ENCODE assay signal across 20 cellular contexts in genomic region chr4:30789219-30789671, GRCh38.
DNase-seq lines count a peak whose midpoint lies in the region; ATAC-seq and TF ChIP-seq lines count a peak whose summit lies in the region.
"Had no signal": no experiment of that assay in that cellular context is flagged by ENCODE, and none has a peak within 500 bp of the region (broad histone marks: within the 10 kb centered on the region; RNA-seq: fewer than 3 reads in every experiment).

No MANE protein-coding gene starts in this region.

- H3K36me3 Mint-ChIP-seq in MCF 10A (ENCODE audit: insufficient read depth, unreplicated experiment) (no peaks in the 10 kb centered on the region), endodermal cell (ENCODE audit: low read depth) (no peaks in the 10 kb centered on the region)
- no peaks in the 10 kb centered on the region for H3K36me3 Mint-ChIP-seq in activated naive CD4-positive, alpha-beta T cell treated with anti-CD3 and anti-CD28 coated beads, Interleukin-2, amount 10 ng/mL, durations not matched to agents 7 days and 5 days
- H3K36me3 Mint-ChIP-seq: activated naive CD8-positive, alpha-beta T cell; CD8-positive, alpha-beta T cell; IgD-negative memory B cell had no signal

- CTCF ChIA-PET in mammary epithelial cell (lab: Charles Lee; ENCODE audit: low non-redundant PET): no interaction called here
- CTCF ChIA-PET in MCF 10A (lab: Yijun Ruan, JAX): no interaction called here
- CTCF ChIA-PET in activated naive CD4-positive, alpha-beta T cell treated with anti-CD3 and anti-CD28 coated beads, Interleukin-2, amount 10 ng/mL, durations not matched to agents 7 days and 5 days (lab: Charles Lee): no interaction called here

- H3K4me3 Mint-ChIP-seq in MCF 10A (ENCODE audit: unreplicated experiment) (no peak overlapping the region), endodermal cell (no peak overlapping the region)
- no peak overlapping the region for H3K4me3 Mint-ChIP-seq in activated naive CD4-positive, alpha-beta T cell treated with anti-CD3 and anti-CD28 coated beads, Interleukin-2, amount 10 ng/mL, durations not matched to agents 7 days and 5 days
- H3K4me3 Mint-ChIP-seq: activated naive CD8-positive, alpha-beta T cell; CD8-positive, alpha-beta T cell; IgD-negative memory B cell; neural crest cell had no signal

- H3K9me3 ChIP-seq in mammary epithelial cell (replicated peaks; ENCODE audit: insufficient read depth, low read length) (no peaks in the 10 kb centered on the region), endodermal cell (ENCODE audit: control insufficient read depth, low read length) (no peaks in the 10 kb centered on the region)
- H3K9me3 ChIP-seq: A549, sigmoid colon had no signal

- H3K9ac ChIP-seq in mammary epithelial cell (ENCODE audit: insufficient read depth, low read length): no peak overlapping the region
- H3K9ac ChIP-seq in endodermal cell (ENCODE audit: extremely low read depth, low read length, poor library complexity, severe bottlenecking): no peak overlapping the region

- H3K4me3 ChIP-seq in mammary epithelial cell (replicated peaks in 1 of 3; ENCODE audit: insufficient read depth in 1 of 3, low read depth in 2 of 3, low read length in 3 of 3): no peak overlapping the region
- H3K4me3 ChIP-seq in endodermal cell (ENCODE audit: low read length): no peak overlapping the region
- H3K4me3 ChIP-seq: A549, lung, sigmoid colon had no signal

- H3K9me3 Mint-ChIP-seq in MCF 10A (ENCODE audit: unreplicated experiment) (no peaks in the 10 kb centered on the region), endodermal cell (no peaks in the 10 kb centered on the region)
- H3K9me3 Mint-ChIP-seq in activated naive CD4-positive, alpha-beta T cell treated with anti-CD3 and anti-CD28 coated beads, Interleukin-2, amount 10 ng/mL, durations not matched to agents 7 days and 5 days: no peaks in the 10 kb centered on the region
- H3K9me3 Mint-ChIP-seq: neural crest cell had no signal

- H3K79me2 ChIP-seq in mammary epithelial cell (ENCODE audit: insufficient read depth, low read length): no peaks in the 10 kb centered on the region

- H3K27me3 Mint-ChIP-seq in MCF 10A (ENCODE audit: insufficient read depth, unreplicated experiment): no peaks in the 10 kb centered on the region
- H3K27me3 Mint-ChIP-seq in endodermal cell (ENCODE audit: insufficient read depth): no peaks in the 10 kb centered on the region
- no peaks in the 10 kb centered on the region for H3K27me3 Mint-ChIP-seq in activated naive CD4-positive, alpha-beta T cell treated with anti-CD3 and anti-CD28 coated beads, Interleukin-2, amount 10 ng/mL, durations not matched to agents 7 days and 5 days
- H3K27me3 Mint-ChIP-seq: activated naive CD8-positive, alpha-beta T cell; IgD-negative memory B cell had no signal

- dilution Hi-C loops in mammary epithelial cell (cut with HindIII; ENCODE audit: low sequenced_read_pairs): no loop called here

- H3K27ac Mint-ChIP-seq in MCF 10A (ENCODE audit: low read depth, unreplicated experiment) (no peak overlapping the region), endodermal cell (peak overlapping the region; percentile 56)
- H3K27ac Mint-ChIP-seq in activated naive CD4-positive, alpha-beta T cell treated with anti-CD3 and anti-CD28 coated beads, Interleukin-2, amount 10 ng/mL, durations not matched to agents 7 days and 5 days: no peak overlapping the region
- H3K27ac Mint-ChIP-seq: activated naive CD8-positive, alpha-beta T cell; CD8-positive, alpha-beta T cell; IgD-negative memory B cell had no signal

- H4K20me1 ChIP-seq in mammary epithelial cell (ENCODE audit: insufficient read depth, low read length): no peaks in the 10 kb centered on the region

- H3K4me1 ChIP-seq in mammary epithelial cell (ENCODE audit: insufficient read depth, low read length) (no peaks in the 10 kb centered on the region), endodermal cell (ENCODE audit: control insufficient read depth, insufficient read depth, low read length) (peaks cover 10% of the 10 kb centered on the region)
- H3K4me1 ChIP-seq: A549 had no signal

- DNase-seq in mammary epithelial cell (no peak), MCF 10A (ENCODE audit: unreplicated experiment) (no peak), endodermal cell (no peak), mucosa of gallbladder (ENCODE audit: low spot score) (peak; percentile 45), NCI-H2227 treated with DMSO at 0.1 percent for 48 hours (lab: John Stamatoyannopoulos, UW) (no peak), NCI-H82 (lab: John Stamatoyannopoulos, UW) (no peak)
- DNase-seq in activated naive CD4-positive, alpha-beta T cell treated with anti-CD3 and anti-CD28 coated beads, Interleukin-2, amount 10 ng/mL, durations not matched to agents 7 days and 5 days: no peak
- DNase-seq: activated CD8-positive, alpha-beta memory T cell treated with anti-CD3 and anti-CD28 coated beads, Interleukin-2, amount 50 U/mL, for 4 hours; CD8-positive, alpha-beta T cell; central memory CD4-positive, alpha-beta T cell; GDM1; NCI-H1092 treated with DMSO at 0.1 percent for 48 hours; sigmoid colon; stimulated activated CD4-positive, alpha-beta T cell treated with anti-CD3 and anti-CD28 coated beads, Interleukin-4, amount 100 ng/mL, for 4 hours had no signal

- POLR2A ChIA-PET in MCF 10A (lab: Yijun Ruan, JAX): no interaction called here

- H3K4me1 Mint-ChIP-seq in MCF 10A (ENCODE audit: insufficient read depth, unreplicated experiment): no peaks in the 10 kb centered on the region
- H3K4me1 Mint-ChIP-seq in endodermal cell: peaks cover 39% of the 10 kb centered on the region
- H3K4me1 Mint-ChIP-seq in activated naive CD4-positive, alpha-beta T cell treated with anti-CD3 and anti-CD28 coated beads, Interleukin-2, amount 10 ng/mL, durations not matched to agents 7 days and 5 days: no peaks in the 10 kb centered on the region
- H3K4me1 Mint-ChIP-seq: IgD-negative memory B cell had no signal

- intact Hi-C loops in mammary epithelial cell (cut with micrococcal nuclease): no loop called here
- intact Hi-C loops in MCF 10A (cut with micrococcal nuclease): no loop called here

- ATAC-seq in HG03342 (IDR thresholded peaks at IDR 0.05; ENCODE audit: unreplicated experiment): no peak
- ATAC-seq: A549; CD8-positive, alpha-beta T cell had no signal

- H2AFZ ChIP-seq in mammary epithelial cell (ENCODE audit: low read depth, low read length): peak overlapping the region; percentile 7

- H3K27ac ChIP-seq in mammary epithelial cell (ENCODE audit: insufficient read depth, low read depth, low read length): no peak overlapping the region
- H3K27ac ChIP-seq in endodermal cell (ENCODE audit: low read depth, low read length): peak overlapping the region; percentile 49
- H3K27ac ChIP-seq: A549, sigmoid colon had no signal

- no TSS peak for BruUV-seq in mammary epithelial cell (replicated peaks; lab: Mats Ljungman, UMichigan)
- BruUV-seq in MCF 10A (replicated peaks; lab: Mats Ljungman, UMichigan): no TSS peak

- H3K36me3 ChIP-seq in mammary epithelial cell (ENCODE audit: insufficient read depth, low read length): no peaks in the 10 kb centered on the region
- H3K36me3 ChIP-seq in endodermal cell (ENCODE audit: control insufficient read depth, insufficient read depth, low read length): no peaks in the 10 kb centered on the region
- H3K36me3 ChIP-seq: sigmoid colon had no signal

- in situ Hi-C loops in mammary epithelial cell (cut with MboI; ENCODE audit: low sequenced_read_pairs in 2 of 2): no loop called here

- H3K27me3 ChIP-seq in mammary epithelial cell (ENCODE audit: insufficient read depth, low read length): no peaks in the 10 kb centered on the region
- no peaks in the 10 kb centered on the region for H3K27me3 ChIP-seq in endodermal cell (ENCODE audit: control insufficient read depth, insufficient read depth, low read length, poor library complexity, severe bottlenecking)
- H3K27me3 ChIP-seq: sigmoid colon had no signal

- TF ChIP-seq CTCF in mammary epithelial cell (conservative IDR thresholded peaks at IDR 0.05 in 1 of 2, IDR thresholded peaks at IDR 0.05 in 1 of 2; ENCODE audit: extremely low read depth in 1 of 2, insufficient read depth in 1 of 2, low read depth in 1 of 2, low read length in 2 of 2) (no peak), MCF 10A (IDR thresholded peaks at IDR 0.05; ENCODE audit: unreplicated experiment) (no peak), endodermal cell (conservative IDR thresholded peaks at IDR 0.05) (no peak)

- WGBS in mammary epithelial cell (ENCODE audit: low coverage, missing lambda C conversion rate): 0% methylated on average over 2 of the region's 2 CpGs
- 60 to 83% methylated on average over 2 of the region's 2 CpGs for WGBS in endodermal cell (ENCODE audit: insufficient coverage in 1 of 2, insufficient read length in 1 of 2), 2 experiments

- H3K4me2 ChIP-seq in mammary epithelial cell (ENCODE audit: insufficient read depth, low read depth, low read length): no peak overlapping the region
- H3K4me2 ChIP-seq: A549 had no signal
